8 cellular contexts compared by ENCODE assay signal in the genomic region with DNA sequence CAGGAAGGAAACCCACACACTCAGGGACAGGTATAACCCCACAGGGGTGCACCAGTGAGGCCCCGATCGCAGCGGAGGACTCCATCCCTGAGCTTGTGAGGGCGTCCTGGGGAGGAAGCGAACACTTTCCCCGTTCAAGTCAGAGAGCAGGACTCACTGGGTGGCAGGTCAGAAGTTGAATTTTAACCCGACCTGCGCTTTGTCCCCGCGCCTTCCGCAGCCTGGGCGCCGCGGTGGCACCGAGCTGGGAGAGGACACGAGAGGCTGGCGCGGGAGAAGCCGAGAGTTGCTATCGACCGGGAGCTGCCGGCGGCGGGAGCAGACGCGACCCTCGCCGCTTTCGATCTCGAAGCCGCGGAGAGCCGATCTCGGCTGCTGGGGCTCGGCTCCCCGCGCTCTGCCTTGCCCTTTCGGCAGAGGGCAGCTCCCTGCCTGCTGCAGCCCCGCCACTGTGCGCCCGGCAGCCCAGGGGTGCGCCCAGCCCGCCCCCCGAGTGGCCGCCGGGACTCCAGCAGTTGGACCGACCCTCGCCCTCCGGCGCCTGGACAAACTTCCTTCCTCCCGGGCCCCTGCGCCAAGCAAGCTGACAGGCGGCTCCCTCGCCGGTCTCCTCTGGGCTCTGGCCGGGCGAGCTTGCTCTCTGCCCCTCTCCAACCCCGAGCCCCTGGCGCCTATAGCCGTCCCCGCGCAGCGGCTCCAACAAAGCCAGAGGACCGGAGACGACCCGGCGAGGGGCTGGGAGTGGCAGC. TPM values are rescaled to one million over a fixed set of nuclear protein-coding genes. Genes with fewer than 3 reads are reported as not detected.
DNase-seq lines count a peak whose midpoint lies in the region; ATAC-seq and FAIRE-seq lines count a peak whose summit lies in the region.

No MANE protein-coding gene starts in this region.

- H3K27me3 Mint-ChIP-seq in activated CD8-positive, alpha-beta memory T cell treated with anti-CD3 and anti-CD28 coated beads, Interleukin-2, amount 10 ng/mL, durations not matched to agents 7 days and 5 days: peaks cover 25% of the 10 kb centered on the region

- no peak overlapping the region for H3K27ac Mint-ChIP-seq in activated CD8-positive, alpha-beta memory T cell treated with anti-CD3 and anti-CD28 coated beads, Interleukin-2, amount 10 ng/mL, durations not matched to agents 7 days and 5 days

- FAIRE-seq in GM18507 (lab: Jason Lieb, UNC): peak; percentile 53

- CTCF ChIA-PET in activated CD8-positive, alpha-beta memory T cell treated with anti-CD3 and anti-CD28 coated beads, Interleukin-2, amount 10 ng/mL, durations not matched to agents 7 days and 5 days (lab: Charles Lee): no interaction called here

- no peak overlapping the region for H3K4me3 Mint-ChIP-seq in activated CD8-positive, alpha-beta memory T cell treated with anti-CD3 and anti-CD28 coated beads, Interleukin-2, amount 10 ng/mL, durations not matched to agents 7 days and 5 days

- peak; percentile 46 for ATAC-seq in HG02763 (IDR thresholded peaks at IDR 0.05; ENCODE audit: unreplicated experiment)
- no peak for ATAC-seq in activated CD8-positive, alpha-beta memory T cell treated with anti-CD3 and anti-CD28 coated beads, Interleukin-2, amount 10 ng/mL, durations not matched to agents 7 days and 5 days

- no peaks in the 10 kb centered on the region for H3K9me3 Mint-ChIP-seq in activated CD8-positive, alpha-beta memory T cell treated with anti-CD3 and anti-CD28 coated beads, Interleukin-2, amount 10 ng/mL, durations not matched to agents 7 days and 5 days (ENCODE audit: low read depth)

- no peaks in the 10 kb centered on the region for H3K36me3 ChIP-seq in subcutaneous abdominal adipose tissue (ENCODE audit: control insufficient read depth in 5 of 5, insufficient read depth in 5 of 5, low read length in 5 of 5)

- H3K27ac ChIP-seq in cingulate gyrus (ENCODE audit: low read depth, low read length) (peak overlapping the region; percentile 60), subcutaneous abdominal adipose tissue (ENCODE audit: low read depth, low read length) (peak overlapping the region; percentile 54)

- peaks cover 0 to 3% (median 0%) of the 10 kb centered on the region in 5 donors for H3K27me3 ChIP-seq in subcutaneous abdominal adipose tissue (ENCODE audit: control insufficient read depth in 5 of 5, insufficient read depth in 4 of 5, low read length in 5 of 5)

- H3K4me1 ChIP-seq in subcutaneous abdominal adipose tissue (ENCODE audit: control insufficient read depth in 5 of 5, insufficient read depth in 5 of 5, low read length in 5 of 5): peaks cover 0 to 18% (median 11%) of the 10 kb centered on the region in 5 donors

- in situ Hi-C loops in ACHN (cut with HindIII; ENCODE audit: low pct_ligation_motif_present, low pct_unique_long_range_greater_than_20kb, low sequenced_read_pairs): no loop called here

- H3K36me3 Mint-ChIP-seq in activated CD8-positive, alpha-beta memory T cell treated with anti-CD3 and anti-CD28 coated beads, Interleukin-2, amount 10 ng/mL, durations not matched to agents 7 days and 5 days: no peaks in the 10 kb centered on the region

- DNase-seq in ACHN (peak; percentile 41), GM18507 (ENCODE audit: extremely low spot score, insufficient read length, low read depth) (peak; percentile 18), NCI-H2227 (lab: John Stamatoyannopoulos, UW; ENCODE audit: unreplicated experiment) (peak; percentile 69), left kidney (ENCODE audit: low read depth, low spot score) (peak; percentile 82)
- no peak for DNase-seq in activated CD8-positive, alpha-beta memory T cell treated with anti-CD3 and anti-CD28 coated beads, Interleukin-2, amount 10 ng/mL, durations not matched to agents 7 days and 5 days

- peak overlapping the region; percentile 76 to 86 (median 83) for H3K4me3 ChIP-seq in subcutaneous abdominal adipose tissue (ENCODE audit: low read depth in 1 of 5, low read length in 5 of 5)

- no peaks in the 10 kb centered on the region for H3K9me3 ChIP-seq in subcutaneous abdominal adipose tissue (ENCODE audit: control insufficient read depth in 5 of 5, low read length in 5 of 5)

- peak overlapping the region in 4 of 5 donors; percentile 53 to 76 (median 62) for H3K9ac ChIP-seq in subcutaneous abdominal adipose tissue (ENCODE audit: low read length in 5 of 5)

- peaks cover 2% of the 10 kb centered on the region for H3K4me1 Mint-ChIP-seq in activated CD8-positive, alpha-beta memory T cell treated with anti-CD3 and anti-CD28 coated beads, Interleukin-2, amount 10 ng/mL, durations not matched to agents 7 days and 5 days

RNA-seq across cellular contexts. Expression of gene LIN7A, which starts 0.9 kb away (rescaled TPM):
- total RNA-seq in activated CD8-positive, alpha-beta memory T cell treated with anti-CD3 and anti-CD28 coated beads, Interleukin-2, amount 10 ng/mL, durations not matched to agents 7 days and 5 days: under 1 TPM in 1 of 2 experiments, not detected in 1; 0.63 TPM
